ENCODE assay signal across 16 cellular contexts in the genomic region with DNA sequence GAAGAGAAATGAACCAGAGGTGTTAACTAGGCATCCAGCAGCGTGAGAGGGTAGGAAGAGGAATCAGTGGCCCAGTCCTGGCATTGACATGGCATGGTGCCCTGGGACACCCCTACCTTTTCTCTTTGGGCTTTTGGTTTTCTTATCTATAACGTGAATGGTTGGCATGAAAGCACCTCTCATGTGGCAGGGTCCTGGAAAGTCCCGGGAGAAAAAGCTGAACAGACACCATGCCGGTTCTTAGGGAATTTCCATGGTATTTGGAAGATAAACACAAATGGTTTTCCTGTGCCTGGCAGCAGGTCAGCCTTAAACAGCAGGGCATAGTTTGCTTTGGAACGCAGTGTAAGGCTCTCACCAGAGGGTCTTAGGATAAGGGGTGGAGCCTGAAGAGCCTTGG. TPM values are rescaled to one million over a fixed set of nuclear protein-coding genes. Genes with fewer than 3 reads are reported as not detected.
DNase-seq lines count a peak whose midpoint lies in the region; ATAC-seq, FAIRE-seq and TF ChIP-seq lines count a peak whose summit lies in the region.
"Had no signal": no experiment of that assay in that cellular context is flagged by ENCODE, and none has a peak within 500 bp of the region (broad histone marks: within the 10 kb centered on the region; RNA-seq: fewer than 3 reads in every experiment).

No MANE protein-coding gene starts in this region.

- WGBS in H1 (ENCODE audit: extremely low coverage in 1 of 2, insufficient coverage in 1 of 2, insufficient read length in 1 of 2, insufficient replicate concordance in 2 of 2, low coverage in 1 of 2, low lambda C conversion rate in 2 of 2, missing lambda C conversion rate in 1 of 2), 2 experiments, result 82% methylated on average over 5 of the region's 5 CpGs; no CpG with 5 or more reads in 1 of the 2 experiments

- no peak overlapping the region for H3K27ac ChIP-seq in H1 (ENCODE audit: low read depth, low read length)
- H3K27ac ChIP-seq in lower lobe of right lung, result no peak overlapping the region
- H3K27ac ChIP-seq: adrenal gland, right atrium auricular region, upper lobe of right lung had no signal

- H2AK5ac ChIP-seq in H1 (ENCODE audit: low read depth, low read length), result no peak overlapping the region

- TF ChIP-seq EP300 in H1 (IDR thresholded peaks at IDR 0.05; ENCODE audit: borderline replicate concordance in 1 of 2, low read depth in 2 of 2, low read length in 2 of 2), result no peak

- no peak overlapping the region for H4K91ac ChIP-seq in H1 (replicated peaks; ENCODE audit: insufficient read length, low read length)

- no peak overlapping the region for H3K23ac ChIP-seq in H1 (ENCODE audit: insufficient read length)

- ATAC-seq in lower lobe of right lung (peak; percentile 25 to 71), HG02623 (IDR thresholded peaks at IDR 0.05; ENCODE audit: unreplicated experiment) (no peak)

- no peak for TF ChIP-seq RAD21 in H1 (IDR thresholded peaks at IDR 0.05 in 1 of 2, conservative IDR thresholded peaks at IDR 0.05 in 1 of 2; ENCODE audit: low read depth in 2 of 2, low read length in 2 of 2)

- peaks cover 0 to 5% of the 10 kb centered on the region in 2 experiments for H4K20me1 ChIP-seq in H1 (replicated peaks in 1 of 2; ENCODE audit: control insufficient read depth in 1 of 2, insufficient read depth in 2 of 2, low read length in 2 of 2)

- peaks cover 4% of the 10 kb centered on the region for H3K79me1 ChIP-seq in H1 (ENCODE audit: low read depth, low read length)

- H3K36me3 ChIP-seq in adipocyte (ENCODE audit: control insufficient read depth, insufficient read depth, low read length, severe bottlenecking), result no peaks in the 10 kb centered on the region
- no peaks in the 10 kb centered on the region for H3K36me3 ChIP-seq in H1 (ENCODE audit: control insufficient read depth in 2 of 4, insufficient read depth in 4 of 4, low read length in 3 of 4)
- H3K36me3 ChIP-seq in lower lobe of right lung, result no peaks in the 10 kb centered on the region
- H3K36me3 ChIP-seq: adrenal gland, right atrium auricular region, upper lobe of right lung had no signal

- intact Hi-C loops in lower lobe of right lung (cut with DNase I), result no loop called here

- H4K5ac ChIP-seq in H1 (ENCODE audit: insufficient read length, low read depth, low read length), result no peak overlapping the region

- H3K4ac ChIP-seq in H1 (replicated peaks; ENCODE audit: insufficient read length, low read depth, low read length), result no peak overlapping the region

- FAIRE-seq in H1 (lab: Jason Lieb, UNC), result no peak
- FAIRE-seq: G401.6 had no signal

- H3K4me1 ChIP-seq in adipocyte (ENCODE audit: control insufficient read depth, insufficient read depth, low read length) (no peaks in the 10 kb centered on the region), H1 (replicated peaks in 1 of 4; ENCODE audit: control insufficient read depth in 3 of 4, insufficient read depth in 4 of 4, low read length in 3 of 4) (no peaks in the 10 kb centered on the region; a peak in 1 of 7 replicates), lower lobe of right lung (peaks cover 8% of the 10 kb centered on the region)
- H3K4me1 ChIP-seq: adrenal gland, right atrium auricular region had no signal

- no peak overlapping the region for H2BK15ac ChIP-seq in H1 (ENCODE audit: low read length)

- CTCF ChIA-PET in H1 (lab: Charles Lee; ENCODE audit: partially characterized antibody), result interaction anchor here (0.6 to 4.9 kb wide), 11 partner anchors 9 to 434 kb away, joined by 3 to 42 read pairs (median 4); no protein-coding TSS in a partner anchor

- H4K8ac ChIP-seq in H1 (ENCODE audit: extremely low read depth, insufficient read depth, low read length), result no peak overlapping the region

- H3K79me2 ChIP-seq in H1 (ENCODE audit: control insufficient read depth in 1 of 2, insufficient read depth in 2 of 2, low read length in 2 of 2), result peaks cover 0 to 2% of the 10 kb centered on the region in 2 experiments; a peak in 1 of 4 replicates

- H3K27me3 ChIP-seq in adipocyte (replicated peaks; ENCODE audit: control insufficient read depth, insufficient read depth, low read length) (no peaks in the 10 kb centered on the region), H1 (replicated peaks in 1 of 4; ENCODE audit: control insufficient read depth in 3 of 4, extremely low read depth in 1 of 4, insufficient read depth in 3 of 4, low read length in 3 of 4) (no peaks in the 10 kb centered on the region), lower lobe of right lung (ENCODE audit: low read depth) (no peaks in the 10 kb centered on the region)
- H3K27me3 ChIP-seq: adrenal gland, right atrium auricular region, upper lobe of right lung had no signal

- no peak overlapping the region for H2BK120ac ChIP-seq in H1 (replicated peaks; ENCODE audit: low read depth, low read length)

- no peak overlapping the region for H3K4me2 ChIP-seq in H1 (ENCODE audit: insufficient read depth in 1 of 2, low read depth in 2 of 2, low read length in 2 of 2)

- POLR2A ChIA-PET in H1 (lab: Charles Lee; ENCODE audit: partially characterized antibody), result no interaction called here

- TF ChIP-seq CTCF in GM12865 (IDR thresholded peaks at IDR 0.05; ENCODE audit: insufficient read depth, low read depth, low read length, missing control alignments) (no peak), H1 (IDR thresholded peaks at IDR 0.05; ENCODE audit: control extremely low read depth in 1 of 3, insufficient read depth in 1 of 3, low read depth in 1 of 3, low read length in 3 of 3) (no peak), lower lobe of right lung (IDR thresholded peaks at IDR 0.05) (no peak)

- H3K14ac ChIP-seq in H1 (ENCODE audit: insufficient read length), result no peak overlapping the region

- no peaks in the 10 kb centered on the region for H3K9me3 ChIP-seq in adipocyte (ENCODE audit: control insufficient read depth, low read length)
- no peaks in the 10 kb centered on the region for H3K9me3 ChIP-seq in H1 (ENCODE audit: insufficient read depth in 2 of 2, low read depth in 1 of 2, low read length in 1 of 2)
- no peaks in the 10 kb centered on the region for H3K9me3 ChIP-seq in lower lobe of right lung
- H3K9me3 ChIP-seq: adrenal gland, right atrium auricular region, upper lobe of right lung had no signal

- no peak overlapping the region for H3K18ac ChIP-seq in H1 (ENCODE audit: extremely low read depth, low read length)

- DNase-seq in GM12865 (ENCODE audit: low read depth) (peak; percentile 30), adipocyte (ENCODE audit: low read depth) (peak; percentile 29), H1 (ENCODE audit: low read depth in 1 of 2, low spot score in 2 of 2) (no peak), lower lobe of right lung (no peak), DMS153 (lab: John Stamatoyannopoulos, UW) (no peak)
- no peak for DNase-seq in activated naive CD4-positive, alpha-beta T cell treated with anti-CD3 and anti-CD28 coated beads, Interleukin-2, amount 50 U/mL, for 16 hours
- DNase-seq in stimulated activated CD4-positive, alpha-beta T cell treated with anti-CD3 and anti-CD28 coated beads, Interleukin-4, amount 100 ng/mL, for 1 hour, result no peak
- DNase-seq: activated effector memory CD4-positive, alpha-beta T cell treated with Interleukin-2 at 50 U/mL for 16 hours; stimulated activated CD4-positive, alpha-beta T cell treated with anti-CD3 and anti-CD28 coated beads, Interleukin-12 subunit alpha, Interleukin-12 subunit beta, amount 100 ng/mL, for 4 hours; stimulated activated CD8-positive, alpha-beta memory T cell treated with anti-CD3 and anti-CD28 coated beads, Interleukin-4, amount 100 ng/mL, for 48 hours; T-helper 1 cell; upper lobe of right lung had no signal

- no peak for TF ChIP-seq POLR2A in H1 (IDR thresholded peaks at IDR 0.05; ENCODE audit: control extremely low read depth in 1 of 2, low read depth in 2 of 2, low read length in 2 of 2)

- no peak overlapping the region for H2BK20ac ChIP-seq in H1 (ENCODE audit: low read length)

- H2BK12ac ChIP-seq in H1 (ENCODE audit: low read depth, low read length), result 0 out of 2 replicates have a peak overlapping the region, but pooled peaks have one; percentile 12

- H3K4me3 ChIP-seq in GM12865 (ENCODE audit: low read depth, low read length) (no peak overlapping the region), adipocyte (ENCODE audit: low read length) (no peak overlapping the region), H1 (ENCODE audit: extremely low read depth in 1 of 4, insufficient read depth in 2 of 4, low read depth in 3 of 4, low read length in 4 of 4) (no peak overlapping the region), lower lobe of right lung (no peak overlapping the region)
- H3K4me3 ChIP-seq: adrenal gland, right atrium auricular region, upper lobe of right lung had no signal

- H2AFZ ChIP-seq in H1 (ENCODE audit: low read length), result no peak overlapping the region

- H2BK5ac ChIP-seq in H1 (ENCODE audit: low read depth, low read length), result no peak overlapping the region

- H3K9ac ChIP-seq in adipocyte (ENCODE audit: low read length) (no peak overlapping the region), H1 (replicated peaks in 1 of 4; ENCODE audit: extremely low read depth in 1 of 4, low read depth in 3 of 4, low read length in 3 of 4) (no peak overlapping the region)

- H3K56ac ChIP-seq in H1 (replicated peaks; ENCODE audit: insufficient read length, low read depth, low read length), result no peak overlapping the region

- H3K23me2 ChIP-seq in H1 (ENCODE audit: low read depth, low read length), result no peaks in the 10 kb centered on the region

TF ChIP-seq in H1, 55 proteins besides CTCF, POLR2A, EP300 and RAD21 (continues in another document):
- TF ChIP-seq MAFK (IDR thresholded peaks at IDR 0.05; ENCODE audit: low read depth, low read length) (no peak), CREB1 (IDR thresholded peaks at IDR 0.05) (no peak), RXRA (IDR thresholded peaks at IDR 0.05; ENCODE audit: insufficient read depth, low read depth, low read length) (no peak), NANOG (IDR thresholded peaks at IDR 0.05; ENCODE audit: insufficient read depth, low read depth, low read length, poor library complexity, severe bottlenecking) (no peak), EGR1 (IDR thresholded peaks at IDR 0.05; ENCODE audit: borderline replicate concordance, low read depth, low read length) (no peak)
- TF ChIP-seq, protein P1, sequence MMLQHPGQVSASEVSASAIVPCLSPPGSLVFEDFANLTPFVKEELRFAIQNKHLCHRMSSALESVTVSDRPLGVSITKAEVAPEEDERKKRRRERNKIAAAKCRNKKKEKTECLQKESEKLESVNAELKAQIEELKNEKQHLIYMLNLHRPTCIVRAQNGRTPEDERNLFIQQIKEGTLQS (IDR thresholded peaks at IDR 0.05; ENCODE audit: insufficient read depth, low read depth, low read length), result no peak

RNA-seq across cellular contexts. Expression of a gene that starts 15.4 kb away (rescaled TPM):
- total RNA-seq in H1 (2021; fragmentation: NEBNext Ultra II Directional; extraction: Animal tissue kit (Norgen Biotek cat#: 25700)), result 13.8 and 14.6 TPM in 2 replicates
- 9.5 and 10.0 TPM in 2 replicates for polyA plus RNA-seq in H1 (2011; rRNA removed)
- 7.7 TPM for polyA plus RNA-seq in H1 (2011; cell fraction: cytosol; rRNA removed)
- 13.5 TPM for polyA plus RNA-seq in H1 (2011; cell fraction: nucleus; rRNA removed)
- 9.6 to 12.4 TPM (median 10.8 TPM) in 4 replicates for polyA plus RNA-seq in H1 (2012, experiment 1 of 2)
- 4.3 TPM for polyA plus RNA-seq in H1 (2012, experiment 2 of 2)
- 3.7 TPM for polyA plus RNA-seq in H1 (2013, experiment 1 of 2)
- 4.0 TPM for polyA plus RNA-seq in H1 (2013, experiment 2 of 2)
- polyA minus RNA-seq in H1 (2011; rRNA and poly(A)+ RNA removed), result 18.9 and 28.1 TPM in 2 replicates
- polyA minus RNA-seq in H1 (2011; cell fraction: cytosol; rRNA and poly(A)+ RNA removed), result 7.8 TPM
- polyA minus RNA-seq in H1 (2011; cell fraction: nucleus; rRNA and poly(A)+ RNA removed), result 16.1 TPM
- 11.4 TPM for total RNA-seq in lower lobe of right lung

Comparison
In these comparisons a context has a peak if more than half of its experiments do, and no peak if none do; other contexts are left out.
1. DNase-seq: peak in GM12865 (single experiment) and adipocyte (single experiment); none in H1 (0 of 2), lower lobe of right lung (single experiment), activated naive CD4-positive, alpha-beta T cell treated with anti-CD3 and anti-CD28 coated beads, Interleukin-2, amount 50 U/mL, for 16 hours (single experiment), stimulated activated CD4-positive, alpha-beta T cell treated with anti-CD3 and anti-CD28 coated beads, Interleukin-4, amount 100 ng/mL, for 1 hour (single experiment) and DMS153 (single experiment).